1 cellular context compared by ENCODE assay signal in the genomic region with DNA sequence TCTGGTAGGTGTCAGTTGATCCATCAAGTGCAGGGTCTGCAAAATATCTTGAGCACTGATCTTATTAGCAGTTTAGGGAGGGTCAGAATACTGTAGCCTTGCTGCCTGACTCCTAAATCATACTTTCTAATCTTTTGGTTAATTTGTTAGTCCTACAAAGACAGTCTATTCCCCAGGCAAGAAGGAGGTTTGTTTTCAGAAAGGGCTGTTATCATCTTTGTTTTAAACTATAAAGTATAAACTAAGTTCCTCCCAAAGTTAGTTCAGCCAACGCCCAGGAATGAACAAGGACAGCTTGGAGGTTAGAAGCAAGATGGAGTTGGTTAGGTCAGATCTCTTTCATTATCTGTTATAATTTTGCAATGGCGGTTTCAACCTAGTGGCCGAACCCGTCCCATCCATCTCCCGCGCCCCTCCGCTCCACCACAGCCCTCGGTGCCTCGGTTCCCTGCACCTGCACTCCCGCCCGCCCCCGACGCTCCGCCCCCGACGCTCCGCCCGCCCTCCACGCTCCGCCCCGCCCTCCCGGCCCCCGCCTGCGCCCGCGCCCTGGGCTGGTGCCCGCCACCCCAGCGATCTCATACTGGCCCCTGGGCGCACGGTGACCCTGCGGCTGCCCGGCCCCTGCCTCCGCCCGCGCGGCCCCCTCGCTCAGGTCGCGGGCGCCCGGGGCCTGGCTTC.
A peak's percentile ranks its signal among the peaks of the same experiment; 100 is the strongest.
TF ChIP-seq lines count a peak whose summit lies in the region.

A gene with protein sequence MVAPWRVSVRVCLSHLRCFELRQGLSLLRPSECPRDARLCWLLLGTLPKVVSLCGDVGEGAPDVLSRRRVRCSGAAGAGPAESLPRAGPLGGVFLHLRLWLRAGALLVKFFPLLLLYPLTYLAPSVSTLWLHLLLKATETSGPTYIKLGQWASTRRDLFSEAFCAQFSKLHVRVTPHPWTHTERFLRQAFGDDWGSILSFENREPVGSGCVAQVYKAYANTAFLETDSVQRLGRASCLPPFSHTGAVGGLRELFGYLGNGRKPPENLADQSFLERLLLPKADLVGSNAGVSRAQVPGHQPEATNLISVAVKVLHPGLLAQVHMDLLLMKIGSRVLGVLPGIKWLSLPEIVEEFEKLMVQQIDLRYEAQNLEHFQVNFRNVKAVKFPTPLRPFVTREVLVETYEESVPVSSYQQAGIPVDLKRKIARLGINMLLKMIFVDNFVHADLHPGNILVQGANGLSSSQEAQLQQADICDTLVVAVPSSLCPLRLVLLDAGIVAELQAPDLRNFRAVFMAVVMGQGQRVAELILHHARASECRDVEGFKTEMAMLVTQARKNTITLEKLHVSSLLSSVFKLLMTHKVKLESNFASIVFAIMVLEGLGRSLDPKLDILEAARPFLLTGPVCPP (plus strand): TSS at position 564 of the 681 bp plus-strand sequence. CDS start 386 bp downstream, outside the sequence.

TF ChIP-seq in H1, 55 proteins besides CTCF, POLR2A, EP300 and RAD21 (continued from another document):
- TF ChIP-seq, protein P1, sequence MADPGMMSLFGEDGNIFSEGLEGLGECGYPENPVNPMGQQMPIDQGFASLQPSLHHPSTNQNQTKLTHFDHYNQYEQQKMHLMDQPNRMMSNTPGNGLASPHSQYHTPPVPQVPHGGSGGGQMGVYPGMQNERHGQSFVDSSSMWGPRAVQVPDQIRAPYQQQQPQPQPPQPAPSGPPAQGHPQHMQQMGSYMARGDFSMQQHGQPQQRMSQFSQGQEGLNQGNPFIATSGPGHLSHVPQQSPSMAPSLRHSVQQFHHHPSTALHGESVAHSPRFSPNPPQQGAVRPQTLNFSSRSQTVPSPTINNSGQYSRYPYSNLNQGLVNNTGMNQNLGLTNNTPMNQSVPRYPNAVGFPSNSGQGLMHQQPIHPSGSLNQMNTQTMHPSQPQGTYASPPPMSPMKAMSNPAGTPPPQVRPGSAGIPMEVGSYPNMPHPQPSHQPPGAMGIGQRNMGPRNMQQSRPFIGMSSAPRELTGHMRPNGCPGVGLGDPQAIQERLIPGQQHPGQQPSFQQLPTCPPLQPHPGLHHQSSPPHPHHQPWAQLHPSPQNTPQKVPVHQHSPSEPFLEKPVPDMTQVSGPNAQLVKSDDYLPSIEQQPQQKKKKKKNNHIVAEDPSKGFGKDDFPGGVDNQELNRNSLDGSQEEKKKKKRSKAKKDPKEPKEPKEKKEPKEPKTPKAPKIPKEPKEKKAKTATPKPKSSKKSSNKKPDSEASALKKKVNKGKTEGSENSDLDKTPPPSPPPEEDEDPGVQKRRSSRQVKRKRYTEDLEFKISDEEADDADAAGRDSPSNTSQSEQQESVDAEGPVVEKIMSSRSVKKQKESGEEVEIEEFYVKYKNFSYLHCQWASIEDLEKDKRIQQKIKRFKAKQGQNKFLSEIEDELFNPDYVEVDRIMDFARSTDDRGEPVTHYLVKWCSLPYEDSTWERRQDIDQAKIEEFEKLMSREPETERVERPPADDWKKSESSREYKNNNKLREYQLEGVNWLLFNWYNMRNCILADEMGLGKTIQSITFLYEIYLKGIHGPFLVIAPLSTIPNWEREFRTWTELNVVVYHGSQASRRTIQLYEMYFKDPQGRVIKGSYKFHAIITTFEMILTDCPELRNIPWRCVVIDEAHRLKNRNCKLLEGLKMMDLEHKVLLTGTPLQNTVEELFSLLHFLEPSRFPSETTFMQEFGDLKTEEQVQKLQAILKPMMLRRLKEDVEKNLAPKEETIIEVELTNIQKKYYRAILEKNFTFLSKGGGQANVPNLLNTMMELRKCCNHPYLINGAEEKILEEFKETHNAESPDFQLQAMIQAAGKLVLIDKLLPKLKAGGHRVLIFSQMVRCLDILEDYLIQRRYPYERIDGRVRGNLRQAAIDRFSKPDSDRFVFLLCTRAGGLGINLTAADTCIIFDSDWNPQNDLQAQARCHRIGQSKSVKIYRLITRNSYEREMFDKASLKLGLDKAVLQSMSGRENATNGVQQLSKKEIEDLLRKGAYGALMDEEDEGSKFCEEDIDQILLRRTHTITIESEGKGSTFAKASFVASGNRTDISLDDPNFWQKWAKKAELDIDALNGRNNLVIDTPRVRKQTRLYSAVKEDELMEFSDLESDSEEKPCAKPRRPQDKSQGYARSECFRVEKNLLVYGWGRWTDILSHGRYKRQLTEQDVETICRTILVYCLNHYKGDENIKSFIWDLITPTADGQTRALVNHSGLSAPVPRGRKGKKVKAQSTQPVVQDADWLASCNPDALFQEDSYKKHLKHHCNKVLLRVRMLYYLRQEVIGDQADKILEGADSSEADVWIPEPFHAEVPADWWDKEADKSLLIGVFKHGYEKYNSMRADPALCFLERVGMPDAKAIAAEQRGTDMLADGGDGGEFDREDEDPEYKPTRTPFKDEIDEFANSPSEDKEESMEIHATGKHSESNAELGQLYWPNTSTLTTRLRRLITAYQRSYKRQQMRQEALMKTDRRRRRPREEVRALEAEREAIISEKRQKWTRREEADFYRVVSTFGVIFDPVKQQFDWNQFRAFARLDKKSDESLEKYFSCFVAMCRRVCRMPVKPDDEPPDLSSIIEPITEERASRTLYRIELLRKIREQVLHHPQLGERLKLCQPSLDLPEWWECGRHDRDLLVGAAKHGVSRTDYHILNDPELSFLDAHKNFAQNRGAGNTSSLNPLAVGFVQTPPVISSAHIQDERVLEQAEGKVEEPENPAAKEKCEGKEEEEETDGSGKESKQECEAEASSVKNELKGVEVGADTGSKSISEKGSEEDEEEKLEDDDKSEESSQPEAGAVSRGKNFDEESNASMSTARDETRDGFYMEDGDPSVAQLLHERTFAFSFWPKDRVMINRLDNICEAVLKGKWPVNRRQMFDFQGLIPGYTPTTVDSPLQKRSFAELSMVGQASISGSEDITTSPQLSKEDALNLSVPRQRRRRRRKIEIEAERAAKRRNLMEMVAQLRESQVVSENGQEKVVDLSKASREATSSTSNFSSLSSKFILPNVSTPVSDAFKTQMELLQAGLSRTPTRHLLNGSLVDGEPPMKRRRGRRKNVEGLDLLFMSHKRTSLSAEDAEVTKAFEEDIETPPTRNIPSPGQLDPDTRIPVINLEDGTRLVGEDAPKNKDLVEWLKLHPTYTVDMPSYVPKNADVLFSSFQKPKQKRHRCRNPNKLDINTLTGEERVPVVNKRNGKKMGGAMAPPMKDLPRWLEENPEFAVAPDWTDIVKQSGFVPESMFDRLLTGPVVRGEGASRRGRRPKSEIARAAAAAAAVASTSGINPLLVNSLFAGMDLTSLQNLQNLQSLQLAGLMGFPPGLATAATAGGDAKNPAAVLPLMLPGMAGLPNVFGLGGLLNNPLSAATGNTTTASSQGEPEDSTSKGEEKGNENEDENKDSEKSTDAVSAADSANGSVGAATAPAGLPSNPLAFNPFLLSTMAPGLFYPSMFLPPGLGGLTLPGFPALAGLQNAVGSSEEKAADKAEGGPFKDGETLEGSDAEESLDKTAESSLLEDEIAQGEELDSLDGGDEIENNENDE (IDR thresholded peaks at IDR 0.05; ENCODE audit: insufficient replicate concordance, low read length), result no peak
- TF ChIP-seq POU5F1 (IDR thresholded peaks at IDR 0.05; ENCODE audit: low read depth, low read length) (no peak), TBP (IDR thresholded peaks at IDR 0.05; ENCODE audit: low read depth, low read length) (0 out of 2 replicates have a peak, but pooled peaks have one; percentile 19)
- TF ChIP-seq, protein P2, sequence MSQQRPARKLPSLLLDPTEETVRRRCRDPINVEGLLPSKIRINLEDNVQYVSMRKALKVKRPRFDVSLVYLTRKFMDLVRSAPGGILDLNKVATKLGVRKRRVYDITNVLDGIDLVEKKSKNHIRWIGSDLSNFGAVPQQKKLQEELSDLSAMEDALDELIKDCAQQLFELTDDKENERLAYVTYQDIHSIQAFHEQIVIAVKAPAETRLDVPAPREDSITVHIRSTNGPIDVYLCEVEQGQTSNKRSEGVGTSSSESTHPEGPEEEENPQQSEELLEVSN (IDR thresholded peaks at IDR 0.05), result peak; percentile 9; the same call in 1 of the 2 replicates
